In the genomic region with DNA sequence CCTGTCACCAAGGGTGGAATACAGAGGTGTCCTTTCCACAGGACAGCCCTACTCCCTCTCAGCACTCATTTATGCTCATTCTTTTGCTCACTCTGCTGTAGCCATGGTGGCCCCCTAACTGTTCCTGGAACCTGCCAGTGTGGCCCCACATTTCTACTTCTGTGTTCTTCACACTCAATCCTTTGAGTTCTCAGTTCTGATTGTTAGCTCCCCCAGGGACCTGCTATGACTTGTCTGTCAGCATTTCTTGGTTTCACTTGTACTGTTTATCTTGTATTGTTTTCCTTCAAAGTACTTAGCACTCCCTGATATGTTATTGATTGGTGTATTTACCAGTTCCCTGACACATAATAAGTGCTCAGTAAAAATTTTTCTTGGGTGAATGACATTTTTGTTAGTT, we compare ENCODE assay signal across 10 cellular contexts. TPM values are rescaled to one million over a fixed set of nuclear protein-coding genes. Genes with fewer than 3 reads are reported as not detected.
DNase-seq lines count a peak whose midpoint lies in the region; ATAC-seq and TF ChIP-seq lines count a peak whose summit lies in the region.
"Had no signal": no experiment of that assay in that cellular context is flagged by ENCODE, and none has a peak within 500 bp of the region (broad histone marks: within the 10 kb centered on the region; RNA-seq: fewer than 3 reads in every experiment).

No MANE protein-coding gene starts in this region.

- no peaks in the 10 kb centered on the region for H3K27me3 ChIP-seq in endodermal cell (ENCODE audit: control insufficient read depth, insufficient read depth, low read length, poor library complexity, severe bottlenecking)
- H3K27me3 ChIP-seq: adrenal gland had no signal

- H3K27me3 Mint-ChIP-seq in endodermal cell (ENCODE audit: insufficient read depth), result no peaks in the 10 kb centered on the region

- H3K9ac ChIP-seq in endodermal cell (ENCODE audit: extremely low read depth, low read length, poor library complexity, severe bottlenecking), result no peak overlapping the region

- H3K36me3 ChIP-seq in endodermal cell (ENCODE audit: control insufficient read depth, insufficient read depth, low read length), result peaks cover 67% of the 10 kb centered on the region

- H3K9me3 ChIP-seq in endodermal cell (ENCODE audit: control insufficient read depth, low read length), result no peaks in the 10 kb centered on the region
- H3K9me3 ChIP-seq: adrenal gland had no signal

- peaks cover 49% of the 10 kb centered on the region for H3K36me3 Mint-ChIP-seq in endodermal cell (ENCODE audit: low read depth)

- no peak overlapping the region for H3K27ac Mint-ChIP-seq in endodermal cell

- H3K4me1 Mint-ChIP-seq in endodermal cell, result no peaks in the 10 kb centered on the region

- peaks cover 38% of the 10 kb centered on the region for H3K9me3 Mint-ChIP-seq in endodermal cell

- no peaks in the 10 kb centered on the region for H3K4me1 ChIP-seq in endodermal cell (ENCODE audit: control insufficient read depth, insufficient read depth, low read length)
- H3K4me1 ChIP-seq: adrenal gland had no signal

- no peak overlapping the region for H3K27ac ChIP-seq in endodermal cell (ENCODE audit: low read depth, low read length)
- H3K27ac ChIP-seq: adrenal gland had no signal

- TF ChIP-seq CTCF in GM13976 (IDR thresholded peaks at IDR 0.05; ENCODE audit: borderline replicate concordance, control extremely low read depth, extremely low read depth, insufficient read depth, missing control alignments) (no peak), endodermal cell (conservative IDR thresholded peaks at IDR 0.05) (no peak)

- in situ Hi-C loops in GM13976 (cut with MboI; ENCODE audit: low sequenced_read_pairs, unreplicated experiment), result no loop called here

- no peak overlapping the region for H3K4me3 ChIP-seq in endodermal cell (ENCODE audit: low read length)
- H3K4me3 ChIP-seq: adrenal gland had no signal

- no peak overlapping the region for H3K4me3 Mint-ChIP-seq in endodermal cell

- peak; percentile 22 for DNase-seq in GM13976 (ENCODE audit: low spot score)
- DNase-seq in endodermal cell, result no peak
- DNase-seq in stimulated activated CD4-positive, alpha-beta T cell treated with anti-CD3 and anti-CD28 coated beads, Interleukin-12 subunit alpha, Interleukin-12 subunit beta, amount 100 ng/mL, for 4 hours, result no peak
- DNase-seq in NCI-H748 (lab: John Stamatoyannopoulos, UW; ENCODE audit: unreplicated experiment), result no peak
- no peak for DNase-seq in kidney tubule cell (ENCODE audit: low spot score)
- DNase-seq: adrenal gland, NCI-H146 had no signal

- ATAC-seq in GM19043 (IDR thresholded peaks at IDR 0.05; ENCODE audit: low read depth, unreplicated experiment) (peak; percentile 91), HG02678 (IDR thresholded peaks at IDR 0.05; ENCODE audit: unreplicated experiment) (peak; percentile 69), HG03558 (IDR thresholded peaks at IDR 0.05; ENCODE audit: extremely low read depth, unreplicated experiment) (peak; percentile 67)

RNA-seq across cellular contexts. Expression of gene VBP1, which starts 14.9 kb away (rescaled TPM):
- 10 to 100 TPM; 83.5 to 97.0 TPM for total RNA-seq in endodermal cell
- polyA plus RNA-seq in endodermal cell (2013, experiment 1 of 2), result 91.5 TPM
- 96.3 TPM for polyA plus RNA-seq in endodermal cell (2013, experiment 2 of 2)

RNA-seq across cellular contexts. Expression of gene RAB39B, which starts 33.1 kb away (rescaled TPM):
- total RNA-seq in endodermal cell, result 1 to 10 TPM; 3.7 to 5.1 TPM
- 7.2 TPM for polyA plus RNA-seq in endodermal cell (2013, experiment 1 of 2)
- 5.1 TPM for polyA plus RNA-seq in endodermal cell (2013, experiment 2 of 2)
